Comparison of ENCODE assay signal across 16 cellular contexts in the genomic region with DNA sequence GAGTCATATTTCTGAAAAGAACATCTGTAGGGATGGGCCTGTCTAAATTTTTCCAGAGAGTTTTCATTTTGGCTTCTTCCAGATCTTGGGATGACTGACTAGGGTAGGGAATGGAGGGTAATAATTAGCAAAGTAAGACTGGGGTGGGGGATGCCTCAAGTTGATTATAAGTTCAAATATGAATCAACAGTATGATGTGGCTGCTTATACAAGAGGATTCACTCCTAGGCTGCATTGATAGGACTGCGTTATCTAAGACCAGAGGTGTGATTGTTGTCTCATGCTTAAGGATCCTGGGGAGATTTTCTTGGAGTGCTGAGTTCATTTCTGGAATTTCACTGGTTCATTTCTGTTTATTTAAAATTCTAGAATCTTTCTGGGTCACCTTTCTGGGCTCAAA.
DNase-seq lines count a peak whose midpoint lies in the region; ATAC-seq and TF ChIP-seq lines count a peak whose summit lies in the region.
"Had no signal": no experiment of that assay in that cellular context is flagged by ENCODE, and none has a peak within 500 bp of the region (broad histone marks: within the 10 kb centered on the region; RNA-seq: fewer than 3 reads in every experiment).

No MANE protein-coding gene starts in this region.

- TF ChIP-seq POLR2A in IMR-90 (IDR thresholded peaks at IDR 0.05; ENCODE audit: low read depth, low read length): no peak

- DNase-seq in IMR-90 (no peak), mesenchymal stem cell (no peak), D341Med (ENCODE audit: low spot score) (no peak), head of caudate nucleus (no peak)
- no peak for DNase-seq in T-helper 2 cell treated with Interferon-gamma antibody and Interleukin-4, amounts not matched to agents 5 μg/mL and 100 μg/mL, for 36 hours (ENCODE audit: low spot score)
- DNase-seq: Caco-2; CD4-positive, alpha-beta memory T cell; NCI-H1105; NCI-H2081 had no signal

- ATAC-seq in IMR-90 (ENCODE audit: low read depth): no peak
- ATAC-seq in SK-N-SH treated with all-trans-retinoic acid at 6 μM for 48 hours: peak; percentile 12
- no peak for ATAC-seq in HG02642 (IDR thresholded peaks at IDR 0.05; ENCODE audit: poor library complexity, unreplicated experiment)
- ATAC-seq: GM23338 had no signal

- in situ Hi-C loops in IMR-90 (cut with MboI; ENCODE audit: low sequenced_read_pairs): no loop called here

- CTCF ChIA-PET in IMR-90 (lab: Yijun Ruan, JAX): no interaction called here

- no peaks in the 10 kb centered on the region for H3K36me3 Mint-ChIP-seq in T-helper 2 cell treated with Interferon-gamma antibody and Interleukin-4, amounts not matched to agents 5 μg/mL and 100 μg/mL, for 36 hours (ENCODE audit: low read depth)
- H3K36me3 Mint-ChIP-seq: CD4-positive, alpha-beta memory T cell had no signal

- no peak overlapping the region for H3K4me2 ChIP-seq in IMR-90 (ENCODE audit: low read depth, low read length)
- H3K4me2 ChIP-seq in mesenchymal stem cell (ENCODE audit: low read length, poor library complexity, severe bottlenecking): no peak overlapping the region
- H3K4me2 ChIP-seq: BLaER1 treated with 17β-estradiol and CSF1 and Interleukin-3, amounts not matched to agents 10 nM and 100 nM; GM23338; KMS-11 had no signal

- TF ChIP-seq CTCF in IMR-90 (conservative IDR thresholded peaks at IDR 0.05; ENCODE audit: low read depth, low read length): no peak

- H3K27me3 Mint-ChIP-seq in T-helper 2 cell treated with Interferon-gamma antibody and Interleukin-4, amounts not matched to agents 5 μg/mL and 100 μg/mL, for 36 hours (ENCODE audit: low read depth): peaks cover 8% of the 10 kb centered on the region

- peak overlapping the region; percentile 45; the same call in 1 of the 2 replicates for H2BK20ac ChIP-seq in IMR-90 (ENCODE audit: low read depth, low read length)

- H3K4ac ChIP-seq in IMR-90 (ENCODE audit: low read depth, low read length) (peak overlapping the region; percentile 37; the same call in 1 of the 2 replicates), mesenchymal stem cell (ENCODE audit: low read depth in 1 of 2, low read length in 2 of 2) (no peak overlapping the region)

- TF ChIP-seq RAD21 in IMR-90 (IDR thresholded peaks at IDR 0.05; ENCODE audit: low read length): no peak

- no peaks in the 10 kb centered on the region for H4K20me1 ChIP-seq in IMR-90 (ENCODE audit: insufficient read depth, low read length)
- H4K20me1 ChIP-seq: BLaER1 treated with 17β-estradiol and CSF1 and Interleukin-3, amounts not matched to agents 10 nM and 100 nM had no signal

- no peak overlapping the region for H2AK5ac ChIP-seq in IMR-90 (ENCODE audit: low read depth, low read length)
- H2AK5ac ChIP-seq in mesenchymal stem cell (ENCODE audit: low read length, severe bottlenecking): no peak overlapping the region

- no CpG with 5 or more reads among the region's 1 CpG for WGBS in IMR-90 (ENCODE audit: extremely low coverage in 2 of 2, insufficient read length in 1 of 2), 2 experiments
- WGBS in mesenchymal stem cell: 86% methylated on average over 1 of the region's 1 CpG

- H4K8ac ChIP-seq in IMR-90 (ENCODE audit: low read depth in 2 of 2, low read length in 2 of 2) (no peak overlapping the region), mesenchymal stem cell (ENCODE audit: low read length) (no peak overlapping the region)

- H3K9ac ChIP-seq in IMR-90 (ENCODE audit: low read depth, low read length) (no peak overlapping the region), mesenchymal stem cell (ENCODE audit: low read length) (peak overlapping the region; percentile 17)
- H3K9ac ChIP-seq: BLaER1 treated with 17β-estradiol and CSF1 and Interleukin-3, amounts not matched to agents 10 nM and 100 nM; KMS-11 had no signal

- H3K23ac ChIP-seq in IMR-90 (ENCODE audit: low read depth, low read length): peak overlapping the region; percentile 41; the same call in 1 of the 2 replicates
- H3K23ac ChIP-seq in mesenchymal stem cell (ENCODE audit: low read length in 2 of 2): no peak overlapping the region

- H3K9me1 ChIP-seq in IMR-90 (ENCODE audit: insufficient read depth, low read length): peaks cover 10% of the 10 kb centered on the region

- H2BK12ac ChIP-seq in mesenchymal stem cell (ENCODE audit: low read length in 2 of 2): no peak overlapping the region

- no peak overlapping the region for H3K27ac Mint-ChIP-seq in T-helper 2 cell treated with Interferon-gamma antibody and Interleukin-4, amounts not matched to agents 5 μg/mL and 100 μg/mL, for 36 hours
- H3K27ac Mint-ChIP-seq: CD4-positive, alpha-beta memory T cell; GM23338 had no signal

- 0 out of 2 replicates have a peak overlapping the region, but pooled peaks have one; percentile 1 for H3K56ac ChIP-seq in IMR-90 (ENCODE audit: extremely low read depth, insufficient read depth, low read length)

- H2AK9ac ChIP-seq in IMR-90 (replicated peaks; ENCODE audit: low read depth, low read length, poor library complexity): no peak overlapping the region

- dilution Hi-C loops in IMR-90 (cut with HindIII; ENCODE audit: low sequenced_read_pairs, unreplicated experiment): no loop called here

- peak overlapping the region; percentile 32 for H2BK5ac ChIP-seq in IMR-90 (ENCODE audit: low read depth, low read length, poor library complexity, severe bottlenecking)
- H2BK5ac ChIP-seq in mesenchymal stem cell (ENCODE audit: low read depth, low read length, poor library complexity, severe bottlenecking): no peak overlapping the region

- POLR2A ChIA-PET in IMR-90 (lab: Charles Lee; ENCODE audit: unreplicated experiment): no interaction called here

- no peaks in the 10 kb centered on the region for H3K36me3 ChIP-seq in IMR-90 (ENCODE audit: control insufficient read depth, insufficient read depth, low read length)
- no peaks in the 10 kb centered on the region for H3K36me3 ChIP-seq in mesenchymal stem cell (ENCODE audit: control insufficient read depth in 1 of 2, insufficient read depth in 2 of 2, low read depth in 1 of 2, low read length in 2 of 2)
- H3K36me3 ChIP-seq: BLaER1 treated with 17β-estradiol and CSF1 and Interleukin-3, amounts not matched to agents 10 nM and 100 nM; HAP-1; SJSA1 had no signal

- H3K9me3 Mint-ChIP-seq in T-helper 2 cell treated with Interferon-gamma antibody and Interleukin-4, amounts not matched to agents 5 μg/mL and 100 μg/mL, for 36 hours: no peaks in the 10 kb centered on the region
- H3K9me3 Mint-ChIP-seq: CD4-positive, alpha-beta memory T cell; GM23338 had no signal

- no TSS peak for BruUV-seq in IMR-90 (replicated peaks; lab: Mats Ljungman, UMichigan)

- H2AFZ ChIP-seq in IMR-90 (replicated peaks; ENCODE audit: low read length, poor library complexity): no peak overlapping the region
- no peak overlapping the region for H2AFZ ChIP-seq in mesenchymal stem cell (ENCODE audit: low read depth, low read length)
- H2AFZ ChIP-seq: GM23338 had no signal

- H3K4me1 ChIP-seq in IMR-90 (ENCODE audit: control insufficient read depth, insufficient read depth, low read length): peaks cover 8% of the 10 kb centered on the region
- H3K4me1 ChIP-seq in mesenchymal stem cell (ENCODE audit: control insufficient read depth, insufficient read depth, low read depth, low read length): peaks cover 6% of the 10 kb centered on the region
- H3K4me1 ChIP-seq: BLaER1 treated with 17β-estradiol and CSF1 and Interleukin-3, amounts not matched to agents 10 nM and 100 nM; HAP-1; SJSA1 had no signal

- intact Hi-C loops in IMR-90 (cut with micrococcal nuclease) (loop anchor here (5.0 kb wide), 2 partner anchors 79 to 239 kb away; no protein-coding TSS in a partner anchor), head of caudate nucleus (cut with DNase I) (no loop called here)

- H4K91ac ChIP-seq in IMR-90 (ENCODE audit: insufficient read depth, low read depth, low read length) (no peak overlapping the region), mesenchymal stem cell (ENCODE audit: low read length) (no peak overlapping the region)

- H3K4me3 ChIP-seq in IMR-90 (ENCODE audit: insufficient read depth, low read depth, low read length) (no peak overlapping the region), mesenchymal stem cell (ENCODE audit: insufficient read depth in 1 of 2, low read depth in 1 of 2, low read length in 2 of 2) (no peak overlapping the region)
- H3K4me3 ChIP-seq: BLaER1 treated with 17β-estradiol and CSF1 and Interleukin-3, amounts not matched to agents 10 nM and 100 nM; GM23338; HAP-1; SJSA1 had no signal

- no peaks in the 10 kb centered on the region for H3K4me1 Mint-ChIP-seq in T-helper 2 cell treated with Interferon-gamma antibody and Interleukin-4, amounts not matched to agents 5 μg/mL and 100 μg/mL, for 36 hours (ENCODE audit: low read depth)
- H3K4me1 Mint-ChIP-seq: CD4-positive, alpha-beta memory T cell; GM23338 had no signal

- H4K5ac ChIP-seq in IMR-90 (ENCODE audit: low read depth, low read length): no peak overlapping the region

- no peak overlapping the region for H2BK15ac ChIP-seq in IMR-90 (ENCODE audit: low read depth, low read length)
- H2BK15ac ChIP-seq in mesenchymal stem cell (ENCODE audit: low read depth, poor library complexity, severe bottlenecking): no peak overlapping the region

- H2BK120ac ChIP-seq in IMR-90 (ENCODE audit: low read depth, low read length): peak overlapping the region; percentile 51; the same call in 1 of the 2 replicates
- H2BK120ac ChIP-seq in mesenchymal stem cell (ENCODE audit: low read depth, low read length): no peak overlapping the region

- H3K79me1 ChIP-seq in IMR-90 (ENCODE audit: low read depth in 1 of 2, low read length in 2 of 2) (peaks cover 6 to 56% of the 10 kb centered on the region in 2 experiments; a peak in 3 of 4 replicates), mesenchymal stem cell (replicated peaks; ENCODE audit: low read length, poor library complexity, severe bottlenecking) (peaks cover 9% of the 10 kb centered on the region)

- H3K27ac ChIP-seq in IMR-90 (ENCODE audit: insufficient read depth, low read length) (no peak overlapping the region), mesenchymal stem cell (ENCODE audit: low read length, poor library complexity, severe bottlenecking) (no peak overlapping the region)
- H3K27ac ChIP-seq: BLaER1 treated with 17β-estradiol and CSF1 and Interleukin-3, amounts not matched to agents 10 nM and 100 nM; KMS-11; SJSA1 had no signal

- H3K27me3 ChIP-seq in IMR-90 (ENCODE audit: control insufficient read depth, insufficient read depth, low read length) (no peaks in the 10 kb centered on the region), mesenchymal stem cell (ENCODE audit: control insufficient read depth in 1 of 2, insufficient read depth in 1 of 2, low read length in 2 of 2) (no peaks in the 10 kb centered on the region)
- H3K27me3 ChIP-seq: BLaER1 treated with 17β-estradiol and CSF1 and Interleukin-3, amounts not matched to agents 10 nM and 100 nM had no signal

- no peak overlapping the region for H3K4me3 Mint-ChIP-seq in T-helper 2 cell treated with Interferon-gamma antibody and Interleukin-4, amounts not matched to agents 5 μg/mL and 100 μg/mL, for 36 hours
- H3K4me3 Mint-ChIP-seq: CD4-positive, alpha-beta memory T cell; GM23338 had no signal

- H3K18ac ChIP-seq in IMR-90 (ENCODE audit: low read depth, low read length) (no peak overlapping the region), mesenchymal stem cell (ENCODE audit: low read depth in 1 of 2, low read length in 2 of 2) (no peak overlapping the region)

- no peaks in the 10 kb centered on the region for H3K9me3 ChIP-seq in IMR-90 (ENCODE audit: control insufficient read depth, insufficient read depth, low read length)
- no peaks in the 10 kb centered on the region for H3K9me3 ChIP-seq in mesenchymal stem cell (ENCODE audit: control insufficient read depth, low read length)
- H3K9me3 ChIP-seq: BLaER1 treated with 17β-estradiol and CSF1 and Interleukin-3, amounts not matched to agents 10 nM and 100 nM; Caco-2; HAP-1; SJSA1 had no signal

- H3K14ac ChIP-seq in IMR-90 (replicated peaks; ENCODE audit: low read depth, low read length) (peak overlapping the region; percentile 13; the same call in 1 of the 2 replicates), mesenchymal stem cell (ENCODE audit: low read length in 2 of 2) (no peak overlapping the region)
